In genomic region chr12:109944975-109945374, GRCh38 we compare ENCODE assay signal across 12 cellular contexts. TPM values are rescaled to one million over a fixed set of nuclear protein-coding genes. Genes with fewer than 3 reads are reported as not detected.
DNase-seq lines count a peak whose midpoint lies in the region; ATAC-seq and TF ChIP-seq lines count a peak whose summit lies in the region.
"Had no signal": no experiment of that assay in that cellular context is flagged by ENCODE, and none has a peak within 500 bp of the region (broad histone marks: within the 10 kb centered on the region; RNA-seq: fewer than 3 reads in every experiment).

No MANE protein-coding gene starts in this region.

- H3K4me1 ChIP-seq in HUES64 (ENCODE audit: insufficient read depth, low read length), result peaks cover 29% of the 10 kb centered on the region

- peak overlapping the region; percentile 39; the same call in 1 of the 2 replicates for H3K27ac ChIP-seq in HUES64 (ENCODE audit: low read depth, low read length)

- no peaks in the 10 kb centered on the region for H3K27me3 ChIP-seq in HUES64 (ENCODE audit: insufficient read depth, low read length)

- DNase-seq in choroid plexus epithelial cell (ENCODE audit: low read depth) (peak; percentile 73), iPS-NIHi11 (ENCODE audit: low spot score) (peak; percentile 81), renal cortical epithelial cell (ENCODE audit: low read depth) (peak; percentile 41), NCI-H146 (lab: John Stamatoyannopoulos, UW) (no peak), NOMO-1 treated with DMSO at 0.1 percent for 48 hours (lab: John Stamatoyannopoulos, UW; ENCODE audit: unreplicated experiment) (no peak)
- no peak for DNase-seq in stimulated activated CD4-positive, alpha-beta T cell treated with anti-CD3 and anti-CD28 coated beads, Interleukin-15, amount 100 ng/mL, for 24 hours
- DNase-seq: activated CD4-positive, alpha-beta T cell treated with anti-CD3 and anti-CD28 coated beads for 1 hour; DND-41; kidney glomerular epithelial cell; stimulated activated CD4-positive, alpha-beta T cell treated with anti-CD3 and anti-CD28 coated beads, Interleukin-2, amount 100 ng/mL, for 24 hours had no signal

- H3K9ac ChIP-seq in HUES64 (ENCODE audit: low read depth, low read length), result no peak overlapping the region

- peaks cover 20% of the 10 kb centered on the region for H3K36me3 ChIP-seq in HUES64 (ENCODE audit: insufficient read depth, low read length)

- 10% methylated on average over 9 of the region's 13 CpGs for WGBS in HUES64

- no peak for ATAC-seq in HG03135 (IDR thresholded peaks at IDR 0.05; ENCODE audit: unreplicated experiment)

- TF ChIP-seq CTCF in choroid plexus epithelial cell (conservative IDR thresholded peaks at IDR 0.05; ENCODE audit: low read depth, low read length), result peak; percentile 40

- H3K4me3 ChIP-seq in HUES64 (ENCODE audit: low read length), result 0 out of 2 replicates have a peak overlapping the region, but pooled peaks have one; percentile 11
- H3K4me3 ChIP-seq in choroid plexus epithelial cell (ENCODE audit: low read depth, low read length), result no peak overlapping the region

- no peaks in the 10 kb centered on the region for H3K9me3 ChIP-seq in HUES64 (ENCODE audit: insufficient read depth, low read depth, low read length)

RNA-seq across cellular contexts. Expression of gene TCHP, which starts 44.9 kb away (rescaled TPM):
- 10.7 TPM for polyA plus RNA-seq in HUES64 (2013, experiment 1 of 2)
- polyA plus RNA-seq in HUES64 (2013, experiment 2 of 2), result 13.9 TPM
- total RNA-seq in renal cortical epithelial cell, result 3.6 and 13.3 TPM in 2 replicates

RNA-seq across cellular contexts. Expression of gene GIT2, which starts 51.2 kb away (rescaled TPM):
- polyA plus RNA-seq in HUES64 (2013, experiment 1 of 2), result 13.8 TPM
- 13.2 TPM for polyA plus RNA-seq in HUES64 (2013, experiment 2 of 2)
- 26.4 and 51.5 TPM in 2 replicates for total RNA-seq in renal cortical epithelial cell

RNA-seq across cellular contexts. Expression of gene ANKRD13A, which starts 54.3 kb away (rescaled TPM):
- polyA plus RNA-seq in HUES64 (2013, experiment 1 of 2), result 11.9 TPM
- 13.9 TPM for polyA plus RNA-seq in HUES64 (2013, experiment 2 of 2)
- total RNA-seq in renal cortical epithelial cell, result 79.6 and 185 TPM in 2 replicates

Comparison
In these comparisons a context has a peak if more than half of its experiments do, and no peak if none do; other contexts are left out.
1. DNase-seq: peak in choroid plexus epithelial cell (single experiment), iPS-NIHi11 (single experiment) and renal cortical epithelial cell (single experiment); none in stimulated activated CD4-positive, alpha-beta T cell treated with anti-CD3 and anti-CD28 coated beads, Interleukin-15, amount 100 ng/mL, for 24 hours (single experiment), NCI-H146 (single experiment) and NOMO-1 treated with DMSO at 0.1 percent for 48 hours (single experiment).